24 cellular contexts compared by ENCODE assay signal in the genomic region with DNA sequence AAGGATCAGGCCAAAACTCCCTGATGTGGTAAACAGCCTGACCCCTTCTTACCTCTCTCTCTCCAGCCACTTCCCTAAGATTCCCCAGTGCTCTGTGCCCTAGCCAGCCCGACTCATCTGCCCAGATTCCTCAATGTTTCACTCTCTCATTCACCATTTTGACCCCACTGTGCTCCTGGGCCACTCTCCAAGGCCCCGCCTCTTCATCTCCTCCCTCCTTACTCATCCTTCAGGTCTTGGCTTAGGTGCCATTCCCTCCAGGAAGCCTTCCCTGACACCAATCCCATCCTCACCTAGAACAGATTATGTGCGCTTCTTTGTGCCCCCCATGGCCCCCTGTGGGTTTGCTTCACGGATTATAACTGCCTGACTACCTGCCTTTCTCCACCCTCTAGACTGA. TPM values are rescaled to one million over a fixed set of nuclear protein-coding genes. Genes with fewer than 3 reads are reported as not detected.
DNase-seq lines count a peak whose midpoint lies in the region; ATAC-seq, FAIRE-seq and TF ChIP-seq lines count a peak whose summit lies in the region.
"Had no signal": no experiment of that assay in that cellular context is flagged by ENCODE, and none has a peak within 500 bp of the region (broad histone marks: within the 10 kb centered on the region; RNA-seq: fewer than 3 reads in every experiment).

No MANE protein-coding gene starts in this region.

- no peaks in the 10 kb centered on the region for H3K27me3 Mint-ChIP-seq in activated CD4-positive, alpha-beta T cell treated with anti-CD3 and anti-CD28 coated beads, Interleukin-2, amount 10 ng/mL, durations not matched to agents 24 days and 14 days
- H3K27me3 Mint-ChIP-seq in activated CD4-positive, alpha-beta memory T cell treated with anti-CD3 and anti-CD28 coated beads, Interleukin-2, amount 10 ng/mL, durations not matched to agents 7 days and 5 days, result no peaks in the 10 kb centered on the region
- H3K27me3 Mint-ChIP-seq: CD4-positive, CD25-positive, alpha-beta regulatory T cell; naive B cell had no signal

- peak overlapping the region; percentile 16 for H3K27ac Mint-ChIP-seq in activated CD4-positive, alpha-beta T cell treated with anti-CD3 and anti-CD28 coated beads, Interleukin-2, amount 10 ng/mL, durations not matched to agents 24 days and 14 days
- peak overlapping the region; percentile 7 for H3K27ac Mint-ChIP-seq in activated CD4-positive, alpha-beta memory T cell treated with anti-CD3 and anti-CD28 coated beads, Interleukin-2, amount 10 ng/mL, durations not matched to agents 7 days and 5 days
- H3K27ac Mint-ChIP-seq: mesothelial cell of epicardium had no signal

- peaks cover 6% of the 10 kb centered on the region for H3K36me3 ChIP-seq in bronchial epithelial cell (ENCODE audit: control insufficient read depth, insufficient read depth, low read length)

- intact Hi-C loops in activated CD4-positive, alpha-beta T cell treated with anti-CD3 and anti-CD28 coated beads, Interleukin-2, amount 10 ng/mL, durations not matched to agents 24 days and 14 days (cut with micrococcal nuclease), result no loop called here

- ATAC-seq in GM21447 (IDR thresholded peaks at IDR 0.05; ENCODE audit: unreplicated experiment), result no peak
- ATAC-seq: Panc1, psoas muscle had no signal

- CTCF ChIA-PET in activated CD4-positive, alpha-beta memory T cell treated with anti-CD3 and anti-CD28 coated beads, Interleukin-2, amount 10 ng/mL, durations not matched to agents 7 days and 5 days (lab: Charles Lee), result no interaction called here

- H3K4me1 Mint-ChIP-seq in activated CD4-positive, alpha-beta T cell treated with anti-CD3 and anti-CD28 coated beads, Interleukin-2, amount 10 ng/mL, durations not matched to agents 24 days and 14 days, result peaks cover 31% of the 10 kb centered on the region
- H3K4me1 Mint-ChIP-seq in activated CD4-positive, alpha-beta memory T cell treated with anti-CD3 and anti-CD28 coated beads, Interleukin-2, amount 10 ng/mL, durations not matched to agents 7 days and 5 days, result peaks cover 23% of the 10 kb centered on the region
- H3K4me1 Mint-ChIP-seq: mesothelial cell of epicardium, naive B cell had no signal

- no peak for FAIRE-seq in bronchial epithelial cell (lab: Jason Lieb, UNC)

- no peak overlapping the region for H3K4me3 Mint-ChIP-seq in activated CD4-positive, alpha-beta T cell treated with anti-CD3 and anti-CD28 coated beads, Interleukin-2, amount 10 ng/mL, durations not matched to agents 24 days and 14 days
- H3K4me3 Mint-ChIP-seq in activated CD4-positive, alpha-beta memory T cell treated with anti-CD3 and anti-CD28 coated beads, Interleukin-2, amount 10 ng/mL, durations not matched to agents 7 days and 5 days, result no peak overlapping the region
- H3K4me3 Mint-ChIP-seq: CD4-positive, CD25-positive, alpha-beta regulatory T cell; mesothelial cell of epicardium had no signal

- H3K9me3 Mint-ChIP-seq in activated CD4-positive, alpha-beta T cell treated with anti-CD3 and anti-CD28 coated beads, Interleukin-2, amount 10 ng/mL, durations not matched to agents 24 days and 14 days, result no peaks in the 10 kb centered on the region
- H3K9me3 Mint-ChIP-seq in activated CD4-positive, alpha-beta memory T cell treated with anti-CD3 and anti-CD28 coated beads, Interleukin-2, amount 10 ng/mL, durations not matched to agents 7 days and 5 days, result no peaks in the 10 kb centered on the region
- H3K9me3 Mint-ChIP-seq: CD4-positive, CD25-positive, alpha-beta regulatory T cell; mesothelial cell of epicardium had no signal

- no peak overlapping the region for H3K4me3 ChIP-seq in bronchial epithelial cell (ENCODE audit: low read depth, low read length)
- H3K4me3 ChIP-seq: left ventricle myocardium inferior, psoas muscle, stomach, tibial nerve had no signal

- H3K36me3 Mint-ChIP-seq in activated CD4-positive, alpha-beta T cell treated with anti-CD3 and anti-CD28 coated beads, Interleukin-2, amount 10 ng/mL, durations not matched to agents 24 days and 14 days (ENCODE audit: low read depth), result peaks cover 78% of the 10 kb centered on the region
- peaks cover 85% of the 10 kb centered on the region for H3K36me3 Mint-ChIP-seq in activated CD4-positive, alpha-beta memory T cell treated with anti-CD3 and anti-CD28 coated beads, Interleukin-2, amount 10 ng/mL, durations not matched to agents 7 days and 5 days (ENCODE audit: low read depth)

- no peak for DNase-seq in activated CD4-positive, alpha-beta T cell treated with anti-CD3 and anti-CD28 coated beads, Interleukin-2, amount 10 ng/mL, durations not matched to agents 24 days and 14 days
- no peak for DNase-seq in activated CD4-positive, alpha-beta T cell treated with anti-CD3 and anti-CD28 coated beads for 48 hours
- peak; percentile 15 for DNase-seq in HT1080 (ENCODE audit: low read depth)
- no peak for DNase-seq in activated CD4-positive, alpha-beta memory T cell treated with anti-CD3 and anti-CD28 coated beads, Interleukin-2, amount 10 ng/mL, durations not matched to agents 7 days and 5 days
- DNase-seq in bronchial epithelial cell (ENCODE audit: low read depth), result peak; percentile 37
- DNase-seq in NCI-H524 treated with DMSO at 0.1 percent for 48 hours (lab: John Stamatoyannopoulos, UW), result no peak
- no peak for DNase-seq in dermis blood vessel endothelial cell
- DNase-seq: CD4-positive, CD25-positive, alpha-beta regulatory T cell; cerebellar nuclear complex; left ventricle myocardium inferior; naive B cell; NCI-H146; nucleus accumbens; psoas muscle; SHP77 treated with DMSO at 0.1 percent for 48 hours; stomach; T1000 had no signal

- POLR2A ChIA-PET in activated CD4-positive, alpha-beta memory T cell treated with anti-CD3 and anti-CD28 coated beads, Interleukin-2, amount 10 ng/mL, durations not matched to agents 7 days and 5 days (lab: Charles Lee), result no interaction called here

- no peaks in the 10 kb centered on the region for H3K27me3 ChIP-seq in bronchial epithelial cell (ENCODE audit: control insufficient read depth, insufficient read depth, low read length)
- H3K27me3 ChIP-seq: stomach, tibial nerve had no signal

- TF ChIP-seq CTCF in bronchial epithelial cell (IDR thresholded peaks at IDR 0.05; ENCODE audit: insufficient read depth, low read length, severe bottlenecking), result no peak

RNA-seq across cellular contexts. Expression of a gene that starts 13.2 kb away (rescaled TPM):
- total RNA-seq in activated CD4-positive, alpha-beta T cell treated with anti-CD3 and anti-CD28 coated beads, Interleukin-2, amount 10 ng/mL, durations not matched to agents 24 days and 14 days, result 255 and 261 TPM in 2 replicates
- 81.0 and 87.2 TPM in 2 replicates for total RNA-seq in HT1080 (2014; rRNA removed; shearing (Covaris generic))
- 39.4 and 58.6 TPM in 2 replicates for polyA plus RNA-seq in HT1080 (2015; cell fraction: cytosol; rRNA removed)
- 80.0 and 114 TPM in 2 replicates for polyA plus RNA-seq in HT1080 (2015; cell fraction: nucleus; rRNA removed)
- 100 to 1,000 TPM in 1 of 2 experiments, 10 to 100 TPM in 1; 94.5 to 101 TPM for total RNA-seq in activated CD4-positive, alpha-beta memory T cell treated with anti-CD3 and anti-CD28 coated beads, Interleukin-2, amount 10 ng/mL, durations not matched to agents 7 days and 5 days
- 1.8 and 3.2 TPM in 2 replicates for total RNA-seq in bronchial epithelial cell
- 57.7 and 101 TPM in 2 replicates for total RNA-seq in dermis blood vessel endothelial cell
- total RNA-seq: NCI-H460 had no signal

RNA-seq across cellular contexts. Expression of a gene that starts 23.2 kb away (rescaled TPM):
- total RNA-seq in activated CD4-positive, alpha-beta T cell treated with anti-CD3 and anti-CD28 coated beads, Interleukin-2, amount 10 ng/mL, durations not matched to agents 24 days and 14 days, result 0.35 and 0.38 TPM in 2 replicates
- not detected in 2 replicates for total RNA-seq in HT1080 (2014; rRNA removed; shearing (Covaris generic))
- polyA plus RNA-seq in HT1080 (2015; cell fraction: cytosol; rRNA removed), result 0.07 TPM in 1 of 2 replicates, not detected in the other
- not detected in 2 replicates for polyA plus RNA-seq in HT1080 (2015; cell fraction: nucleus; rRNA removed)
- under 1 TPM; 0.33 to 0.68 TPM for total RNA-seq in activated CD4-positive, alpha-beta memory T cell treated with anti-CD3 and anti-CD28 coated beads, Interleukin-2, amount 10 ng/mL, durations not matched to agents 7 days and 5 days
- total RNA-seq in bronchial epithelial cell (under 0.01 TPM in 1 of 2 replicates, not detected in the other), dermis blood vessel endothelial cell (0.19 TPM in 1 of 2 replicates, not detected in the other)
- total RNA-seq: A172; CD4-positive, CD25-positive, alpha-beta regulatory T cell; glomerular endothelial cell; left ventricle myocardium inferior; mesothelial cell of epicardium; NCI-H460 had no signal
- polyA plus RNA-seq: psoas muscle had no signal

RNA-seq across cellular contexts. Expression of a gene that starts 32.7 kb away (rescaled TPM):
- total RNA-seq in activated CD4-positive, alpha-beta T cell treated with anti-CD3 and anti-CD28 coated beads, Interleukin-2, amount 10 ng/mL, durations not matched to agents 24 days and 14 days, result not detected in 2 replicates
- not detected in 2 replicates for total RNA-seq in HT1080 (2014; rRNA removed; shearing (Covaris generic))
- not detected in 2 replicates for polyA plus RNA-seq in HT1080 (2015; cell fraction: cytosol; rRNA removed)
- polyA plus RNA-seq in HT1080 (2015; cell fraction: nucleus; rRNA removed), result not detected in 2 replicates
- not detected for total RNA-seq in activated CD4-positive, alpha-beta memory T cell treated with anti-CD3 and anti-CD28 coated beads, Interleukin-2, amount 10 ng/mL, durations not matched to agents 7 days and 5 days
- total RNA-seq in bronchial epithelial cell, result not detected in 2 replicates
- not detected in 2 replicates for total RNA-seq in dermis blood vessel endothelial cell
- total RNA-seq: A172; CD4-positive, CD25-positive, alpha-beta regulatory T cell; glomerular endothelial cell; left ventricle myocardium inferior; mesothelial cell of epicardium; NCI-H460; psoas muscle; stomach; tibial nerve had no signal
- polyA plus RNA-seq: CD4-positive, CD25-positive, alpha-beta regulatory T cell; psoas muscle; stomach had no signal

RNA-seq across cellular contexts. Expression of a gene that starts 46.6 kb away (rescaled TPM):
- 0.23 and 0.26 TPM in 2 replicates for total RNA-seq in activated CD4-positive, alpha-beta T cell treated with anti-CD3 and anti-CD28 coated beads, Interleukin-2, amount 10 ng/mL, durations not matched to agents 24 days and 14 days
- 5.6 and 11.3 TPM in 2 replicates for total RNA-seq in HT1080 (2014; rRNA removed; shearing (Covaris generic))
- polyA plus RNA-seq in HT1080 (2015; cell fraction: cytosol; rRNA removed), result 23.4 and 26.4 TPM in 2 replicates
- polyA plus RNA-seq in HT1080 (2015; cell fraction: nucleus; rRNA removed), result 7.6 and 9.5 TPM in 2 replicates
- under 1 TPM; 0.35 to 0.50 TPM for total RNA-seq in activated CD4-positive, alpha-beta memory T cell treated with anti-CD3 and anti-CD28 coated beads, Interleukin-2, amount 10 ng/mL, durations not matched to agents 7 days and 5 days
- total RNA-seq in bronchial epithelial cell (not detected in 2 replicates), dermis blood vessel endothelial cell (0.14 and 0.51 TPM in 2 replicates)
- total RNA-seq: CD4-positive, CD25-positive, alpha-beta regulatory T cell had no signal

Comparison
In these comparisons a context has a peak if more than half of its experiments do, and no peak if none do; other contexts are left out.
1. DNase-seq: peak in HT1080 (single experiment) and bronchial epithelial cell (single experiment); none in activated CD4-positive, alpha-beta T cell treated with anti-CD3 and anti-CD28 coated beads, Interleukin-2, amount 10 ng/mL, durations not matched to agents 24 days and 14 days (single experiment), activated CD4-positive, alpha-beta T cell treated with anti-CD3 and anti-CD28 coated beads for 48 hours (single experiment), activated CD4-positive, alpha-beta memory T cell treated with anti-CD3 and anti-CD28 coated beads, Interleukin-2, amount 10 ng/mL, durations not matched to agents 7 days and 5 days (single experiment), NCI-H524 treated with DMSO at 0.1 percent for 48 hours (single experiment) and dermis blood vessel endothelial cell (single experiment).
2. RNA of a gene that starts 13.2 kb away (total RNA-seq): 255 to 261 TPM in activated CD4-positive, alpha-beta T cell treated with anti-CD3 and anti-CD28 coated beads, Interleukin-2, amount 10 ng/mL, durations not matched to agents 24 days and 14 days, 94.5 to 101 TPM in activated CD4-positive, alpha-beta memory T cell treated with anti-CD3 and anti-CD28 coated beads, Interleukin-2, amount 10 ng/mL, durations not matched to agents 7 days and 5 days, 81.0 to 87.2 TPM in HT1080 and 57.7 to 101 TPM in dermis blood vessel endothelial cell; 1.8 to 3.2 TPM in bronchial epithelial cell; every median in the first group is over 10 times any median in the second.